In the genomic region with DNA sequence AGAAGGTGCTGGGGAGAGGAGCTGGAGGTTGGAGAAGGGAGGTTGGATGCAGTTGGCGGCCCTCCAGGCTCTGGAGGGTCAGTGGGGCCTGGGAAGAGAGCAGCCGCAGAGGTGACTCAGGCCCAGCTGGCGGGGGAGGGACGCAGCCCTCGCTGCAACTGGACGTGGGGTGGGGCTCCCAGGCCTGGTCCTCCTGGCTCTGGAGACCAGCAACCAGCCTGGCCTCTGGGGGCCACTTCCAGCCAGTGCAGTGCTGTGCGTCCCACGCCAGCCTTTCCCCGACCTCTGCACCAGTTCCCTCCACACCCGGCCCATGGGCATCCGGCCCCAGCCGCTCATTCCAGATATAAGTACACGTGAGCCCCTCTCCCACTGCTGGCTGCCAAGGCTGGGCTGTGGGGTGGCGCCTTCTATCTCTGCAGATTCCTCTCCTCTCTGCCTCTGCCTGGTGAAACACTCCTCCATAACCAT, we compare ENCODE assay signal across 10 cellular contexts. TPM values are rescaled to one million over a fixed set of nuclear protein-coding genes. Genes with fewer than 3 reads are reported as not detected.
DNase-seq lines count a peak whose midpoint lies in the region; ATAC-seq and TF ChIP-seq lines count a peak whose summit lies in the region.
"Had no signal": no experiment of that assay in that cellular context is flagged by ENCODE, and none has a peak within 500 bp of the region (broad histone marks: within the 10 kb centered on the region; RNA-seq: fewer than 3 reads in every experiment).

No MANE protein-coding gene starts in this region.

- no peak overlapping the region for H3K4me3 ChIP-seq in AG10803 (ENCODE audit: low read length)
- no peak overlapping the region for H3K4me3 ChIP-seq in fibroblast of villous mesenchyme (ENCODE audit: low read depth, low read length)

- no peaks in the 10 kb centered on the region for H3K9me3 Mint-ChIP-seq in osteocyte (ENCODE audit: unreplicated experiment)
- H3K9me3 Mint-ChIP-seq: activated T-helper 1 cell treated with anti-CD3 and anti-CD28 coated beads, Interleukin-12 subunit alpha, Interleukin-12 subunit beta, Interleukin-2, Interleukin-4 antibody, amounts not matched to agents 30 ng/mL and 10 ng/mL and 1 ng/mL, durations not matched to agents 14 hours and 24 hours and 36 hours had no signal

- DNase-seq in AG10803 (ENCODE audit: low read depth) (peak; percentile 88), RKO (ENCODE audit: low spot score) (peak; percentile 38), fibroblast of villous mesenchyme (ENCODE audit: low read depth) (peak; percentile 99), osteocyte (ENCODE audit: extremely low spot score, unreplicated experiment) (peak; percentile 91), CD1c-positive myeloid dendritic cell (ENCODE audit: extremely low spot score) (no peak), HUDEP-2 (lab: John Stamatoyannopoulos, UW; ENCODE audit: unreplicated experiment in 76 of 76) (no peak), activated gamma-delta T cell (lab: John Stamatoyannopoulos, UW) (no peak)
- DNase-seq: COR-L47 had no signal

- H3K27ac Mint-ChIP-seq in osteocyte (ENCODE audit: unreplicated experiment), result peak overlapping the region; percentile 99
- H3K27ac Mint-ChIP-seq: activated T-helper 1 cell treated with anti-CD3 and anti-CD28 coated beads, Interleukin-12 subunit alpha, Interleukin-12 subunit beta, Interleukin-2, Interleukin-4 antibody, amounts not matched to agents 30 ng/mL and 10 ng/mL and 1 ng/mL, durations not matched to agents 14 hours and 24 hours and 36 hours had no signal

- H3K27me3 Mint-ChIP-seq in osteocyte (ENCODE audit: unreplicated experiment), result no peaks in the 10 kb centered on the region

- no peaks in the 10 kb centered on the region for H3K36me3 Mint-ChIP-seq in osteocyte (ENCODE audit: unreplicated experiment)

- no peak for TF ChIP-seq CTCF in AG10803 (conservative IDR thresholded peaks at IDR 0.05; ENCODE audit: low read length)
- TF ChIP-seq CTCF in fibroblast of villous mesenchyme (IDR thresholded peaks at IDR 0.05; ENCODE audit: insufficient read depth, low read depth, low read length), result peak; percentile 31
- peak; percentile 15 for TF ChIP-seq CTCF in osteocyte (IDR thresholded peaks at IDR 0.05)

- ATAC-seq in HG03097 (IDR thresholded peaks at IDR 0.05; ENCODE audit: low FRiP score, unreplicated experiment), result no peak

- peaks cover 66% of the 10 kb centered on the region for H3K4me1 Mint-ChIP-seq in osteocyte (ENCODE audit: unreplicated experiment)

- H3K4me3 Mint-ChIP-seq in osteocyte (ENCODE audit: unreplicated experiment), result no peak overlapping the region
- H3K4me3 Mint-ChIP-seq: activated T-helper 1 cell treated with anti-CD3 and anti-CD28 coated beads, Interleukin-12 subunit alpha, Interleukin-12 subunit beta, Interleukin-2, Interleukin-4 antibody, amounts not matched to agents 30 ng/mL and 10 ng/mL and 1 ng/mL, durations not matched to agents 14 hours and 24 hours and 36 hours had no signal

RNA-seq across cellular contexts. Expression of a gene that starts 38.0 kb away (rescaled TPM):
- 33.7 and 45.1 TPM in 2 replicates for total RNA-seq in fibroblast of villous mesenchyme
- total RNA-seq in osteocyte, result 515 and 555 TPM in 2 replicates

Comparison
In these comparisons a context has a peak if more than half of its experiments do, and no peak if none do; other contexts are left out.
1. DNase-seq: peak in AG10803 (single experiment), RKO (single experiment), fibroblast of villous mesenchyme (single experiment) and osteocyte (single experiment); none in CD1c-positive myeloid dendritic cell (single experiment), HUDEP-2 (0 of 76) and activated gamma-delta T cell (single experiment).
2. RNA of a gene that starts 38.0 kb away (total RNA-seq): 515 to 555 TPM in osteocyte; 33.7 to 45.1 TPM in fibroblast of villous mesenchyme; every median in the first group is over 10 times any median in the second.